1 cellular context compared by ENCODE assay signal in genomic region chr15:64029633-64030032, GRCh38.
TF ChIP-seq lines count a peak whose summit lies in the region.

No MANE protein-coding gene starts in this region.

TF ChIP-seq in GM12878, 131 proteins besides CTCF, POLR2A, EP300 and RAD21 (continued from another document):
- no peak for TF ChIP-seq FOS (IDR thresholded peaks at IDR 0.05; ENCODE audit: borderline replicate concordance, extremely low read depth, insufficient read length)
- no peak for TF ChIP-seq HDAC2 (IDR thresholded peaks at IDR 0.05)
- no peak for TF ChIP-seq REST (IDR thresholded peaks at IDR 0.05; ENCODE audit: low read depth, low read length)
- no peak for TF ChIP-seq FOXM1 (IDR thresholded peaks at IDR 0.05; ENCODE audit: low read depth, low read length)
- TF ChIP-seq, protein P1, sequence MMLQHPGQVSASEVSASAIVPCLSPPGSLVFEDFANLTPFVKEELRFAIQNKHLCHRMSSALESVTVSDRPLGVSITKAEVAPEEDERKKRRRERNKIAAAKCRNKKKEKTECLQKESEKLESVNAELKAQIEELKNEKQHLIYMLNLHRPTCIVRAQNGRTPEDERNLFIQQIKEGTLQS (IDR thresholded peaks at IDR 0.05; ENCODE audit: borderline replicate concordance, extremely low read depth, low read depth, low read length) = no peak
- no peak for TF ChIP-seq IKZF1 (conservative IDR thresholded peaks at IDR 0.05)
- no peak for TF ChIP-seq MYB (IDR thresholded peaks at IDR 0.05; ENCODE audit: borderline replicate concordance, low read depth, low read length)
- TF ChIP-seq, protein P2, sequence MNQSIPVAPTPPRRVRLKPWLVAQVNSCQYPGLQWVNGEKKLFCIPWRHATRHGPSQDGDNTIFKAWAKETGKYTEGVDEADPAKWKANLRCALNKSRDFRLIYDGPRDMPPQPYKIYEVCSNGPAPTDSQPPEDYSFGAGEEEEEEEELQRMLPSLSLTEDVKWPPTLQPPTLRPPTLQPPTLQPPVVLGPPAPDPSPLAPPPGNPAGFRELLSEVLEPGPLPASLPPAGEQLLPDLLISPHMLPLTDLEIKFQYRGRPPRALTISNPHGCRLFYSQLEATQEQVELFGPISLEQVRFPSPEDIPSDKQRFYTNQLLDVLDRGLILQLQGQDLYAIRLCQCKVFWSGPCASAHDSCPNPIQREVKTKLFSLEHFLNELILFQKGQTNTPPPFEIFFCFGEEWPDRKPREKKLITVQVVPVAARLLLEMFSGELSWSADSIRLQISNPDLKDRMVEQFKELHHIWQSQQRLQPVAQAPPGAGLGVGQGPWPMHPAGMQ (IDR thresholded peaks at IDR 0.05; ENCODE audit: borderline replicate concordance) = no peak
- TF ChIP-seq BCL11A (IDR thresholded peaks at IDR 0.05; ENCODE audit: low read depth, low read length) = no peak
- TF ChIP-seq HDAC6 (IDR thresholded peaks at IDR 0.05; ENCODE audit: unreplicated experiment) = no peak
